ENCODE assay signal across 10 cellular contexts in genomic region chr5:32916648-32917047, GRCh38.
DNase-seq lines count a peak whose midpoint lies in the region; ATAC-seq, FAIRE-seq and TF ChIP-seq lines count a peak whose summit lies in the region.
"Had no signal": no experiment of that assay in that cellular context is flagged by ENCODE, and none has a peak within 500 bp of the region (broad histone marks: within the 10 kb centered on the region; RNA-seq: fewer than 3 reads in every experiment).

No MANE protein-coding gene starts in this region.

- ATAC-seq in right lobe of liver = peak; percentile 61 to 72 (median 66)
- no peak for ATAC-seq in GM21529 (IDR thresholded peaks at IDR 0.05; ENCODE audit: unreplicated experiment)

- H3K36me3 ChIP-seq in right lobe of liver = no peaks in the 10 kb centered on the region

- intact Hi-C loops in right lobe of liver (cut with DNase I) = no loop called here

- in situ Hi-C loops in astrocyte of the cerebellum (cut with HindIII; ENCODE audit: low sequenced_read_pairs) = no loop called here

- FAIRE-seq in HTR-8/SVneo (lab: Jason Lieb, UNC) (peak; percentile 90), GM19239 (lab: Jason Lieb, UNC) (no peak)

- no peak overlapping the region for H3K27ac ChIP-seq in right lobe of liver

- H3K27me3 ChIP-seq in right lobe of liver = no peaks in the 10 kb centered on the region

- H3K4me1 ChIP-seq in right lobe of liver = no peaks in the 10 kb centered on the region

- TF ChIP-seq POLR2A in right lobe of liver (IDR thresholded peaks at IDR 0.05) = no peak

- TF ChIP-seq CTCF in astrocyte of the cerebellum (IDR thresholded peaks at IDR 0.05; ENCODE audit: low read depth, low read length, missing control alignments) (peak; percentile 61), right lobe of liver (IDR thresholded peaks at IDR 0.05) (peak; percentile 30 to 53 (median 46))

- no peaks in the 10 kb centered on the region for H3K9me3 ChIP-seq in right lobe of liver

- DNase-seq in D341Med (ENCODE audit: low spot score) (peak; percentile 34), HTR-8/SVneo (ENCODE audit: insufficient read length, low spot score) (peak; percentile 31), astrocyte of the cerebellum (ENCODE audit: low read depth) (peak; percentile 12), right lobe of liver (peak in 1 of 3 donors; percentile 46), GM19239 (ENCODE audit: insufficient read length, low spot score) (no peak), dermis blood vessel endothelial cell (no peak)
- DNase-seq in stimulated activated CD8-positive, alpha-beta memory T cell treated with anti-CD3 and anti-CD28 coated beads, Interleukin-4, amount 100 ng/mL, for 48 hours = no peak
- DNase-seq: NCI-H2081 treated with DMSO at 0.1 percent for 48 hours; stimulated activated naive CD4-positive, alpha-beta T cell treated with Interleukin-2 at 50 U/mL for 16 hours had no signal

- 35% methylated on average over 1 of the region's 1 CpG for WGBS in right lobe of liver (ENCODE audit: insufficient coverage, low coverage, low lambda C conversion rate, missing lambda C conversion rate)

- H3K4me3 ChIP-seq in astrocyte of the cerebellum (ENCODE audit: low read depth, low read length) (no peak overlapping the region), right lobe of liver (no peak overlapping the region)

Comparison
In these comparisons a context has a peak if more than half of its experiments do, and no peak if none do; other contexts are left out.
1. DNase-seq: peak in D341Med (single experiment), HTR-8/SVneo (single experiment) and astrocyte of the cerebellum (single experiment); none in GM19239 (single experiment), dermis blood vessel endothelial cell (single experiment) and stimulated activated CD8-positive, alpha-beta memory T cell treated with anti-CD3 and anti-CD28 coated beads, Interleukin-4, amount 100 ng/mL, for 48 hours (single experiment).